In the genomic region with DNA sequence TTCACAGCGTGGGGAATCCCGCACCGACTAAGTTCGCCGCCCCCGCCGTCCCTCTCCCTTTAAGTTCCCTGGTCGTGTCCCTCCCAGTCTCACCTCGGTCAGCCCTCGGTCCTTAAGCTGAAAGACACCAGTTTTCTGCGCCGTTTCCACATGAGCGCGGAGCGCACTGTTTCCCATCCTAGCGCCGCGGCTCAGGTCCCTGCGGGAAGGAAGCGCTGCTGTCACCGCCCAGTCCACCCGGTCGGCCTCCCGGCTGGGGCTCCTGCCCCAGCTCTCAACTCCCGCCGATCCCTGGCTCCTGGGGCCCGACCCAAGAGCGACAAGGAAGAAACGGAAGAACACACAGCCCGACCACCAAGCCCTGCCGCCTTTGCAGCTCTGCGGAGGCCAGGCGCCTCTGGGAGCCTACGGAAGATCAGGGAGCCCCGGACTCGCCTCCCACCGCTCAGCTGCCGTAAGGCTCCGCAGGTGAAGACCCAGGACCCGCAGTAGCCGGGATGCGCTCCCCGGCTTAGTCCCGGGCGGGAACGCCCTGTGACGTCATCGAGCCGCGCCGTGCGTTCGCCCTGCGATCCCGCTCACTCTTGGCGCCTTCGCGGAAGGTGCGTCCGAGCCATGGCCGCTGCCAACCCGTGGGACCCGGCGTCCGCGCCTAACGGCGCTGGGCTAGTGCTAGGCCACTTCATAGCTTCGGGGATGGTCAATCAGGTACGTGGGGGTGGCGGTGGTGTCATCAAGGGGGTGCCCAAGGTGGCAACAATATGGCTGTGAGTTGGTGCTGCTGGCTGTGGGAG, we compare ENCODE assay signal across 8 cellular contexts. TPM values are rescaled to one million over a fixed set of nuclear protein-coding genes. Genes with fewer than 3 reads are reported as not detected.
A peak's percentile ranks its signal among the peaks of the same experiment; 100 is the strongest.
DNase-seq lines count a peak whose midpoint lies in the region; ATAC-seq, FAIRE-seq and TF ChIP-seq lines count a peak whose summit lies in the region.

Gene HAUS2, plus strand, starts transcription at position 581 of the 794 bp plus-strand sequence. Its CDS starts 35 bp downstream, at position 616.
Gene LRRC57, minus strand, starts transcription at position 536 of the 794 bp plus-strand sequence. Its CDS starts 359 bp downstream, at position 177.

- peak within 1 kb of the TSS; percentile 79 for H3K27ac ChIP-seq in right cardiac atrium (ENCODE audit: low read length)

- FAIRE-seq in GM12892 (lab: Jason Lieb, UNC): peak; percentile 96
- FAIRE-seq in urothelium cell line (lab: Jason Lieb, UNC): no peak

- peak; percentile 91 for ATAC-seq in HG02759 (IDR thresholded peaks at IDR 0.05; ENCODE audit: unreplicated experiment)
- peak; percentile 96 to 97 for ATAC-seq in right cardiac atrium

- DNase-seq in GM12892 (ENCODE audit: insufficient read length) (peak; percentile 95), NCI-H1417 treated with DMSO at 0.1 percent for 48 hours (lab: John Stamatoyannopoulos, UW) (peak; percentile 14), T-helper 2 cell (peak; percentile 76 to 88 (median 84)), anterior cingulate cortex (lab: John Stamatoyannopoulos, UW) (peak in 57 of 58 donors; percentile 43 to 86 (median 71)), right cardiac atrium (peak; percentile 91 to 96 (median 95)), pulmonary artery endothelial cell (ENCODE audit: low read depth, low spot score) (peak; percentile 50), urothelium cell line (ENCODE audit: low spot score) (peak; percentile 96)

- H3K27me3 ChIP-seq in right cardiac atrium (ENCODE audit: control insufficient read depth, insufficient read depth): no peaks in the 10 kb centered on the region

- peak; percentile 91 for TF ChIP-seq POLR2A in GM12892 (IDR thresholded peaks at IDR 0.05; ENCODE audit: low read depth, low read length)

- no peaks in the 10 kb centered on the region for H3K4me1 ChIP-seq in right cardiac atrium (ENCODE audit: control insufficient read depth, insufficient read depth, low read length)

- intact Hi-C loops in right cardiac atrium (cut with DNase I): loop anchor here in 1 of 4 donors (5.0 kb wide), 1 partner anchor 104 kb away; no protein-coding TSS in a partner anchor

- WGBS in right cardiac atrium: under 1% methylated on average over 71 of the region's 71 CpGs

- peak within 1 kb of the TSS; percentile 87 for H3K4me3 ChIP-seq in right cardiac atrium (ENCODE audit: low read length)

- H3K9me3 ChIP-seq in right cardiac atrium (ENCODE audit: control insufficient read depth, low read length): no peaks in the 10 kb centered on the region

RNA-seq across cellular contexts. Expression of gene HAUS2, which starts in this region (rescaled TPM):
- polyA plus RNA-seq in GM12892 (2012; ENCODE audit: missing spikeins): 24.4 TPM
- total RNA-seq in right cardiac atrium (10 to 100 TPM; 10.0 to 15.2 (median 12.1) TPM), pulmonary artery endothelial cell (37.9 and 45.0 TPM in 2 replicates)
- 12.4 TPM for polyA plus RNA-seq in right cardiac atrium

RNA-seq across cellular contexts. Expression of gene LRRC57, which starts in this region (rescaled TPM):
- 10.6 TPM for polyA plus RNA-seq in GM12892 (2012; ENCODE audit: missing spikeins)
- 10 to 100 TPM; 11.1 to 17.2 (median 14.4) TPM for total RNA-seq in right cardiac atrium
- polyA plus RNA-seq in right cardiac atrium: 7.3 TPM
- 16.0 and 21.1 TPM in 2 replicates for total RNA-seq in pulmonary artery endothelial cell

Comparison
In these comparisons a context has a peak if more than half of its experiments do, and no peak if none do; other contexts are left out.
1. Peak in every context shown above with its lines: DNase-seq, ATAC-seq, H3K4me3 ChIP-seq and H3K27ac ChIP-seq.
2. DNase-seq: peak in every context shown above with its lines; median percentile 96 in urothelium cell line; 95 in GM12892; 95 in right cardiac atrium; 84 in T-helper 2 cell; 71 in anterior cingulate cortex; 50 in pulmonary artery endothelial cell; 14 in NCI-H1417 treated with DMSO at 0.1 percent for 48 hours.